Comparison of ENCODE assay signal across 8 cellular contexts in the genomic region with DNA sequence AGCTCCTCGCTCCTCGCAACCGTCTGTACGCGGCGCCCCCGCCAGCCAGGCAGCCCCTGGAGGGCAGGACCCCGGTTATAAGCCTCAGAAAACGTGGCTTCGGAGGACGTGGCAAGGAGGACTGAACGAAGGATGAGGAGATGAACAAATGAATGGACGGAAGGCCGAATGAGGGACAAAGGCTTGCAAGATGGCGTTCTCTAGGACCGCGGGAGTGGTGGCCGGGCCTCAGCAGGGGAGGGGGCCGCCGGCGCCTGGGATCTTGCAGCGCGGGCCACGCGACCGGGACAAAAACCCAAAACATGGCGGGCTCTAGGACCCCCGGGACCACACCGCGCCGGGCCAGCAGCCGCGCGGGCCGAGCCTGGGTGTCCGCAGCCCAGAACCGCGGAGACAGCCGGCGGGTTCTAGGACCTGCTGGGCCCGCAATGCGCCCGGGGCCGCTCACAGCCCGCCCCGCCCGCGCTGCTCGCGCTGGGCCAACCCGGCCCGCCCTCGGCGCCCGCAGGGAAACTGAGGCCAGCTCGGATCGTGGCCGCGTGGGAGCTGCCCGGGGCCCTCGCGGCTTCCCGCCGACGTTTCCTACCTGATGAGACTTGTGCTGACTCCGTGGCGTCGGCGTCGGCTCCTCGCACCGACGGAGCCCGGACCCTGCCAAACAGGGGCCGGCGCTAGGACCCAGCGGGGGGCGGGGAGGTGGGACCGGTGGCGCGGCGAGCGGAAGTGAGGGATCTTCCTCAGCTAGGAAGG. TPM values are rescaled to one million over a fixed set of nuclear protein-coding genes. Genes with fewer than 3 reads are reported as not detected.
A peak's percentile ranks its signal among the peaks of the same experiment; 100 is the strongest.
DNase-seq lines count a peak whose midpoint lies in the region; ATAC-seq and TF ChIP-seq lines count a peak whose summit lies in the region.

No MANE protein-coding gene starts in this region.

- TF ChIP-seq CTCF in fibroblast of villous mesenchyme (IDR thresholded peaks at IDR 0.05; ENCODE audit: insufficient read depth, low read depth, low read length) = no peak
- no peak for TF ChIP-seq CTCF in neural crest cell (conservative IDR thresholded peaks at IDR 0.05)

- H3K36me3 Mint-ChIP-seq in neural crest cell (ENCODE audit: low read depth) = peaks cover 5% of the 10 kb centered on the region

- DNase-seq in ELF-1 (ENCODE audit: low read depth, low spot score) (peak; percentile 93), GOT3 (lab: John Stamatoyannopoulos, UW) (peak; percentile 76), LHCN-M2 (ENCODE audit: low read depth) (peak; percentile 89), SHP77 treated with DMSO at 0.1 percent for 48 hours (lab: John Stamatoyannopoulos, UW) (peak; percentile 84), activated gamma-delta T cell (lab: John Stamatoyannopoulos, UW) (peak; percentile 87), fibroblast of villous mesenchyme (ENCODE audit: low read depth) (peak; percentile 95), neural crest cell (ENCODE audit: low read depth, low spot score) (peak; percentile 81)
- DNase-seq in stimulated activated naive CD8-positive, alpha-beta T cell treated with anti-CD3 and anti-CD28 coated beads, Interleukin-15, amount 100 ng/mL, for 72 hours = peak; percentile 87 to 90

- H3K27ac Mint-ChIP-seq in neural crest cell (ENCODE audit: unreplicated experiment) = peak overlapping the region; percentile 100
- H3K27ac Mint-ChIP-seq in stimulated activated naive CD8-positive, alpha-beta T cell treated with anti-CD3 and anti-CD28 coated beads, Interleukin-15, amount 100 ng/mL, for 72 hours = peak overlapping the region; percentile 95 to 97

- peak overlapping the region; percentile 95 for H3K4me3 ChIP-seq in fibroblast of villous mesenchyme (ENCODE audit: low read depth, low read length)

- H3K9me3 Mint-ChIP-seq in neural crest cell = no peaks in the 10 kb centered on the region
- no peaks in the 10 kb centered on the region for H3K9me3 Mint-ChIP-seq in stimulated activated naive CD8-positive, alpha-beta T cell treated with anti-CD3 and anti-CD28 coated beads, Interleukin-15, amount 100 ng/mL, for 72 hours

- ATAC-seq in stimulated activated naive CD8-positive, alpha-beta T cell treated with anti-CD3 and anti-CD28 coated beads, Interleukin-15, amount 100 ng/mL, for 72 hours = peak; percentile 76

- peak overlapping the region; percentile 100 for H3K4me3 Mint-ChIP-seq in neural crest cell
- H3K4me3 Mint-ChIP-seq in stimulated activated naive CD8-positive, alpha-beta T cell treated with anti-CD3 and anti-CD28 coated beads, Interleukin-15, amount 100 ng/mL, for 72 hours = peak overlapping the region; percentile 86 to 95

- H3K27me3 Mint-ChIP-seq in neural crest cell (ENCODE audit: low read depth) = no peaks in the 10 kb centered on the region
- no peaks in the 10 kb centered on the region for H3K27me3 Mint-ChIP-seq in stimulated activated naive CD8-positive, alpha-beta T cell treated with anti-CD3 and anti-CD28 coated beads, Interleukin-15, amount 100 ng/mL, for 72 hours

- peaks cover 23% of the 10 kb centered on the region for H3K4me1 Mint-ChIP-seq in neural crest cell
- H3K4me1 Mint-ChIP-seq in stimulated activated naive CD8-positive, alpha-beta T cell treated with anti-CD3 and anti-CD28 coated beads, Interleukin-15, amount 100 ng/mL, for 72 hours = peaks cover 57% of the 10 kb centered on the region

RNA-seq across cellular contexts. Expression of a gene that starts 0.8 kb away (rescaled TPM):
- total RNA-seq in LHCN-M2 (2014; rRNA removed) (96.0 and 115 TPM in 2 replicates), fibroblast of villous mesenchyme (16.0 and 27.1 TPM in 2 replicates), neural crest cell (16.8 and 19.7 TPM in 2 replicates)
- polyA plus RNA-seq in LHCN-M2 (2012) = 34.2 TPM

RNA-seq across cellular contexts. Expression of a gene that starts 1.0 kb away (rescaled TPM):
- 28.5 and 33.0 TPM in 2 replicates for total RNA-seq in LHCN-M2 (2014; rRNA removed)
- 9.6 TPM for polyA plus RNA-seq in LHCN-M2 (2012)
- 13.4 and 15.8 TPM in 2 replicates for total RNA-seq in fibroblast of villous mesenchyme
- 32.3 and 32.4 TPM in 2 replicates for total RNA-seq in neural crest cell

RNA-seq across cellular contexts. Expression of a gene that starts 15.5 kb away (rescaled TPM):
- 9.2 and 9.7 TPM in 2 replicates for total RNA-seq in LHCN-M2 (2014; rRNA removed)
- 0.41 TPM for polyA plus RNA-seq in LHCN-M2 (2012)
- total RNA-seq in fibroblast of villous mesenchyme = 1.7 and 1.9 TPM in 2 replicates
- 3.7 and 4.4 TPM in 2 replicates for total RNA-seq in neural crest cell

RNA-seq across cellular contexts. Expression of a gene that starts 21.3 kb away (rescaled TPM):
- total RNA-seq in LHCN-M2 (2014; rRNA removed) (390 and 435 TPM in 2 replicates), fibroblast of villous mesenchyme (68.2 and 76.0 TPM in 2 replicates), neural crest cell (62.4 and 70.1 TPM in 2 replicates)
- 337 TPM for polyA plus RNA-seq in LHCN-M2 (2012)

RNA-seq across cellular contexts. Expression of a gene that starts 34.9 kb away (rescaled TPM):
- total RNA-seq in LHCN-M2 (2014; rRNA removed) (199 and 204 TPM in 2 replicates), fibroblast of villous mesenchyme (28.1 and 34.1 TPM in 2 replicates), neural crest cell (42.4 and 43.5 TPM in 2 replicates)
- 116 TPM for polyA plus RNA-seq in LHCN-M2 (2012)

Comparison
In these comparisons a context has a peak if more than half of its experiments do, and no peak if none do; other contexts are left out.
1. Peak in every context shown above with its lines: DNase-seq, ATAC-seq and H3K4me3 ChIP-seq.